Comparison of ENCODE assay signal across 9 cellular contexts in the genomic region with DNA sequence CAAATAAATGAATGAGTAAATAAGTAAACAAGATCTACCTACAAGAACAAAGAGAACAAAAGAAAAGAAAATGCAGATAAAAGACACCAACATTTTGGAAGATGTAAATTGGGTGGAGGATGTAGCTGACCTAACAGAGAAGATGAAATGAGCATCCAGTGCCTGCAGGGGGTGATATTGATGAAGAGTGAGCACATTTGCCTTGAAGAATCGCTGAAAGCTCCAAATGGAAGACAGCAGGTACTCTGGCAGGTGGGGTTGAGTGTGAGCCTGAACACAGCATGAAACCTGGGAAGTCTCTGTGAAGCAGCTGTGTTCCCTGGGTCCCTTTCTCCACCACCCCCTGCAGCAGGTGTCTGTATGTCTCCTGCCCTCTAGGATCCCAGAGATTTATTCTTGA.
DNase-seq lines count a peak whose midpoint lies in the region; ATAC-seq and TF ChIP-seq lines count a peak whose summit lies in the region.
"Had no signal": no experiment of that assay in that cellular context is flagged by ENCODE, and none has a peak within 500 bp of the region (broad histone marks: within the 10 kb centered on the region; RNA-seq: fewer than 3 reads in every experiment).

No MANE protein-coding gene starts in this region.

- H3K4me1 Mint-ChIP-seq in activated naive CD8-positive, alpha-beta T cell treated with anti-CD3 and anti-CD28 coated beads for 36 hours: no peaks in the 10 kb centered on the region
- H3K4me1 Mint-ChIP-seq in activated naive CD8-positive, alpha-beta T cell treated with anti-CD3 and anti-CD28 coated beads, Interleukin-2, amount 50 U/mL, for 24 hours: no peaks in the 10 kb centered on the region
- H3K4me1 Mint-ChIP-seq in type B pancreatic cell (ENCODE audit: unreplicated experiment): peaks cover 8% of the 10 kb centered on the region

- H3K4me3 ChIP-seq in NT2/D1 (ENCODE audit: insufficient read length, low read depth) (no peak overlapping the region), fibroblast of mammary gland (ENCODE audit: control insufficient read depth, low read depth, low read length) (no peak overlapping the region)

- no peak overlapping the region for H3K4me3 Mint-ChIP-seq in activated naive CD8-positive, alpha-beta T cell treated with anti-CD3 and anti-CD28 coated beads for 36 hours
- H3K4me3 Mint-ChIP-seq in activated naive CD8-positive, alpha-beta T cell treated with anti-CD3 and anti-CD28 coated beads, Interleukin-2, amount 50 U/mL, for 24 hours: no peak overlapping the region
- H3K4me3 Mint-ChIP-seq in type B pancreatic cell: no peak overlapping the region

- no peaks in the 10 kb centered on the region for H3K9me3 Mint-ChIP-seq in activated naive CD8-positive, alpha-beta T cell treated with anti-CD3 and anti-CD28 coated beads for 36 hours
- no peaks in the 10 kb centered on the region for H3K9me3 Mint-ChIP-seq in activated naive CD8-positive, alpha-beta T cell treated with anti-CD3 and anti-CD28 coated beads, Interleukin-2, amount 50 U/mL, for 24 hours
- peaks cover 4% of the 10 kb centered on the region for H3K9me3 Mint-ChIP-seq in type B pancreatic cell

- H3K27me3 Mint-ChIP-seq in activated naive CD8-positive, alpha-beta T cell treated with anti-CD3 and anti-CD28 coated beads for 36 hours: peaks cover 3% of the 10 kb centered on the region
- H3K27me3 Mint-ChIP-seq in activated naive CD8-positive, alpha-beta T cell treated with anti-CD3 and anti-CD28 coated beads, Interleukin-2, amount 50 U/mL, for 24 hours: peaks cover 2% of the 10 kb centered on the region
- H3K27me3 Mint-ChIP-seq in type B pancreatic cell: peaks cover 6% of the 10 kb centered on the region

- no peak overlapping the region for H3K9ac ChIP-seq in NT2/D1 (ENCODE audit: insufficient read length, low read depth)

- DNase-seq in activated naive CD8-positive, alpha-beta T cell treated with anti-CD3 and anti-CD28 coated beads for 36 hours: peak; percentile 3
- DNase-seq in activated naive CD8-positive, alpha-beta T cell treated with anti-CD3 and anti-CD28 coated beads, Interleukin-2, amount 50 U/mL, for 24 hours: no peak
- DNase-seq in NT2/D1 (ENCODE audit: low read depth, low spot score) (peak; percentile 28), fibroblast of mammary gland (ENCODE audit: low read depth) (peak; percentile 61), type B pancreatic cell (ENCODE audit: extremely low spot score, unreplicated experiment) (no peak), NCI-H2107 treated with DMSO at 0.1 percent for 48 hours (lab: John Stamatoyannopoulos, UW; ENCODE audit: unreplicated experiment) (no peak)
- DNase-seq in effector CD4-positive, alpha-beta T cell: no peak
- DNase-seq: central memory CD4-positive, alpha-beta T cell had no signal

- no peak for ATAC-seq in activated naive CD8-positive, alpha-beta T cell treated with anti-CD3 and anti-CD28 coated beads, Interleukin-2, amount 50 U/mL, for 24 hours
- no peak for ATAC-seq in HG03139 (IDR thresholded peaks at IDR 0.05; ENCODE audit: unreplicated experiment)

- peak; percentile 70 for TF ChIP-seq CTCF in fibroblast of mammary gland (conservative IDR thresholded peaks at IDR 0.05; ENCODE audit: control insufficient read depth, insufficient read depth, low read depth, low read length)
- TF ChIP-seq CTCF in type B pancreatic cell (conservative IDR thresholded peaks at IDR 0.05): peak; percentile 63

- H3K4me1 ChIP-seq in NT2/D1 (ENCODE audit: insufficient read depth, insufficient read length): no peaks in the 10 kb centered on the region

- H3K9me3 ChIP-seq in NT2/D1 (ENCODE audit: insufficient read depth, low read length): 0 out of 2 replicates have a peak, but pooled peaks cover 4% of the 10 kb centered on the region

- no peaks in the 10 kb centered on the region for H3K27me3 ChIP-seq in NT2/D1 (ENCODE audit: insufficient read depth, insufficient read length)

- H3K36me3 ChIP-seq in NT2/D1 (ENCODE audit: insufficient read depth, insufficient read length, low read length): no peaks in the 10 kb centered on the region

- H3K27ac Mint-ChIP-seq in activated naive CD8-positive, alpha-beta T cell treated with anti-CD3 and anti-CD28 coated beads for 36 hours: no peak overlapping the region
- no peak overlapping the region for H3K27ac Mint-ChIP-seq in activated naive CD8-positive, alpha-beta T cell treated with anti-CD3 and anti-CD28 coated beads, Interleukin-2, amount 50 U/mL, for 24 hours
- H3K27ac Mint-ChIP-seq in type B pancreatic cell: no peak overlapping the region

- no peaks in the 10 kb centered on the region for H3K36me3 Mint-ChIP-seq in activated naive CD8-positive, alpha-beta T cell treated with anti-CD3 and anti-CD28 coated beads for 36 hours
- no peaks in the 10 kb centered on the region for H3K36me3 Mint-ChIP-seq in activated naive CD8-positive, alpha-beta T cell treated with anti-CD3 and anti-CD28 coated beads, Interleukin-2, amount 50 U/mL, for 24 hours (ENCODE audit: low read depth)
- no peaks in the 10 kb centered on the region for H3K36me3 Mint-ChIP-seq in type B pancreatic cell

Comparison
In these comparisons a context has a peak if more than half of its experiments do, and no peak if none do; other contexts are left out.
1. DNase-seq: peak in activated naive CD8-positive, alpha-beta T cell treated with anti-CD3 and anti-CD28 coated beads for 36 hours (single experiment), NT2/D1 (single experiment) and fibroblast of mammary gland (single experiment); none in activated naive CD8-positive, alpha-beta T cell treated with anti-CD3 and anti-CD28 coated beads, Interleukin-2, amount 50 U/mL, for 24 hours (single experiment), type B pancreatic cell (single experiment), effector CD4-positive, alpha-beta T cell (single experiment) and NCI-H2107 treated with DMSO at 0.1 percent for 48 hours (single experiment).